In genomic region chr3:171646357-171647133, GRCh38 we compare ENCODE assay signal across 8 cellular contexts.
DNase-seq lines count a peak whose midpoint lies in the region; ATAC-seq and TF ChIP-seq lines count a peak whose summit lies in the region.

No MANE protein-coding gene starts in this region.

- no peaks in the 10 kb centered on the region for H4K20me1 ChIP-seq in H9 (ENCODE audit: control insufficient read depth, insufficient read depth, insufficient read length)

- H2BK20ac ChIP-seq in H9 (ENCODE audit: low read depth, low read length, poor library complexity, severe bottlenecking) = no peak overlapping the region

- H3K4me1 ChIP-seq in H9 (ENCODE audit: insufficient read depth, low read length) (no peaks in the 10 kb centered on the region), right lobe of liver (no peaks in the 10 kb centered on the region)

- no peaks in the 10 kb centered on the region for H3K36me3 Mint-ChIP-seq in H9 (ENCODE audit: insufficient read depth in 1 of 3, low read depth in 3 of 3)
- H3K36me3 Mint-ChIP-seq in chondrocyte (ENCODE audit: low read depth) = peaks cover 3% of the 10 kb centered on the region
- no peaks in the 10 kb centered on the region for H3K36me3 Mint-ChIP-seq in activated T-helper 2 cell treated with anti-CD3 and anti-CD28 coated beads, Interferon-gamma antibody, Interleukin-2, Interleukin-4, amounts not matched to agents 10 μg/mL and 5 μg/mL and 100 μg/mL, durations not matched to agents 14 hours and 24 hours and 36 hours (ENCODE audit: low read depth)

- peaks cover 0 to 10% (median 0%) of the 10 kb centered on the region in 4 donors for H3K36me3 ChIP-seq in right lobe of liver

- H3T11ph ChIP-seq in H9 (ENCODE audit: low read length) = no peak overlapping the region

- H3K4me3 Mint-ChIP-seq in H9 (no peak overlapping the region), chondrocyte (ENCODE audit: unreplicated experiment) (no peak overlapping the region)
- no peak overlapping the region for H3K4me3 Mint-ChIP-seq in activated T-helper 2 cell treated with anti-CD3 and anti-CD28 coated beads, Interferon-gamma antibody, Interleukin-2, Interleukin-4, amounts not matched to agents 10 μg/mL and 5 μg/mL and 100 μg/mL, durations not matched to agents 14 hours and 24 hours and 36 hours (ENCODE audit: low read depth)

- no peaks in the 10 kb centered on the region for H3K27me3 ChIP-seq in H9 (ENCODE audit: insufficient read depth, low read length)
- H3K27me3 ChIP-seq in right lobe of liver = no peaks in the 10 kb centered on the region

- no peak overlapping the region for H2AK5ac ChIP-seq in H9 (ENCODE audit: insufficient read length, low read length)

- TF ChIP-seq POLR2A in right lobe of liver (IDR thresholded peaks at IDR 0.05) = no peak

- no peak overlapping the region for H3K23ac ChIP-seq in H9 (ENCODE audit: insufficient read length, low read depth, low read length)

- intact Hi-C loops in right lobe of liver (cut with DNase I) = loop anchor here (5.0 to 10.0 kb wide), 2 partner anchors 126 to 128 kb away; no protein-coding TSS in a partner anchor
- intact Hi-C loops in activated T-helper 2 cell treated with anti-CD3 and anti-CD28 coated beads, Interferon-gamma antibody, Interleukin-2, Interleukin-4, amounts not matched to agents 10 μg/mL and 5 μg/mL and 100 μg/mL, durations not matched to agents 14 hours and 24 hours and 36 hours (cut with micrococcal nuclease) = loop anchor here (1.0 to 10.0 kb wide), 4 partner anchors 127 to 688 kb away; no protein-coding TSS in a partner anchor

- no peak overlapping the region for H3K14ac ChIP-seq in H9 (ENCODE audit: insufficient read depth, low read length)

- no peaks in the 10 kb centered on the region for H3K79me1 ChIP-seq in H9 (ENCODE audit: insufficient read depth, low read depth, low read length, poor library complexity, severe bottlenecking)

- TF ChIP-seq CTCF in H9 (conservative IDR thresholded peaks at IDR 0.05) = peak; percentile 63
- peak; percentile 85 for TF ChIP-seq CTCF in chondrocyte (IDR thresholded peaks at IDR 0.05)
- TF ChIP-seq CTCF in right lobe of liver (IDR thresholded peaks at IDR 0.05) = peak; percentile 48 to 72 (median 58)

- no peak overlapping the region for H3K27ac ChIP-seq in H9 (ENCODE audit: insufficient read length, low read depth, low read length)
- peak overlapping the region in 1 of 3 donors; percentile 18 for H3K27ac ChIP-seq in right lobe of liver

- no peak overlapping the region for H3K4me3 ChIP-seq in right lobe of liver

- H3K9me3 ChIP-seq in H9 (ENCODE audit: control insufficient read depth, low read depth, low read length) (no peaks in the 10 kb centered on the region), right lobe of liver (no peaks in the 10 kb centered on the region)

- no peak overlapping the region for H3K4me2 ChIP-seq in H9 (ENCODE audit: insufficient read depth, insufficient read length, low read length)

- DNase-seq in Caki2 (ENCODE audit: low read depth) (peak; percentile 59), H9 (no peak), NCI-H774 (lab: John Stamatoyannopoulos, UW) (peak; percentile 17), chondrocyte (ENCODE audit: low spot score) (no peak), right lobe of liver (no peak)
- no peak for DNase-seq in activated T-helper 2 cell treated with anti-CD3 and anti-CD28 coated beads, Interferon-gamma antibody, Interleukin-2, Interleukin-4, amounts not matched to agents 10 μg/mL and 5 μg/mL and 100 μg/mL, durations not matched to agents 14 hours and 24 hours and 36 hours (ENCODE audit: low spot score)

- H2BK120ac ChIP-seq in H9 (ENCODE audit: low read depth, low read length, poor library complexity, severe bottlenecking) = no peak overlapping the region

- H3K4me1 Mint-ChIP-seq in H9 (peaks cover 0 to 6% of the 10 kb centered on the region in 2 experiments; a peak in 3 of 4 replicates), chondrocyte (ENCODE audit: low read depth) (peaks cover 27% of the 10 kb centered on the region)
- no peaks in the 10 kb centered on the region for H3K4me1 Mint-ChIP-seq in activated T-helper 2 cell treated with anti-CD3 and anti-CD28 coated beads, Interferon-gamma antibody, Interleukin-2, Interleukin-4, amounts not matched to agents 10 μg/mL and 5 μg/mL and 100 μg/mL, durations not matched to agents 14 hours and 24 hours and 36 hours (ENCODE audit: low read depth)

- WGBS in H9 (ENCODE audit: extremely low coverage, insufficient read length, low lambda C conversion rate) = no CpG with 5 or more reads among the region's 4 CpGs
- 40% methylated on average over 4 of the region's 4 CpGs for WGBS in right lobe of liver (ENCODE audit: insufficient coverage, low coverage, low lambda C conversion rate, missing lambda C conversion rate)

- no peak overlapping the region for H2AFZ ChIP-seq in H9 (ENCODE audit: low read length)

- no peak overlapping the region for H4K8ac ChIP-seq in H9 (replicated peaks; ENCODE audit: insufficient read length, low read depth, low read length)

- peak; percentile 71 to 82 (median 75) for ATAC-seq in right lobe of liver
- no peak for ATAC-seq in HG03521 (IDR thresholded peaks at IDR 0.05; ENCODE audit: unreplicated experiment)
- no peak for ATAC-seq in HG03442 (IDR thresholded peaks at IDR 0.05; ENCODE audit: unreplicated experiment)

- H3K23me2 ChIP-seq in H9 (ENCODE audit: insufficient read length, low read depth, low read length, poor library complexity, severe bottlenecking) = no peaks in the 10 kb centered on the region

- H3K18ac ChIP-seq in H9 (ENCODE audit: insufficient read length, low read depth, low read length) = no peak overlapping the region

- H3K9me3 Mint-ChIP-seq in H9 = no peaks in the 10 kb centered on the region
- H3K9me3 Mint-ChIP-seq in chondrocyte (ENCODE audit: low read depth) = no peaks in the 10 kb centered on the region
- no peaks in the 10 kb centered on the region for H3K9me3 Mint-ChIP-seq in activated T-helper 2 cell treated with anti-CD3 and anti-CD28 coated beads, Interferon-gamma antibody, Interleukin-2, Interleukin-4, amounts not matched to agents 10 μg/mL and 5 μg/mL and 100 μg/mL, durations not matched to agents 14 hours and 24 hours and 36 hours

- no peaks in the 10 kb centered on the region for H3K79me2 ChIP-seq in H9 (ENCODE audit: insufficient read depth, low read length)

- no peaks in the 10 kb centered on the region for H3K27me3 Mint-ChIP-seq in H9 (ENCODE audit: low read depth)
- H3K27me3 Mint-ChIP-seq in chondrocyte (ENCODE audit: low read depth) = no peaks in the 10 kb centered on the region
- H3K27me3 Mint-ChIP-seq in activated T-helper 2 cell treated with anti-CD3 and anti-CD28 coated beads, Interferon-gamma antibody, Interleukin-2, Interleukin-4, amounts not matched to agents 10 μg/mL and 5 μg/mL and 100 μg/mL, durations not matched to agents 14 hours and 24 hours and 36 hours (ENCODE audit: low read depth) = peaks cover 3% of the 10 kb centered on the region

- in situ Hi-C loops in Caki2 (cut with HindIII; ENCODE audit: low pct_unique_long_range_greater_than_20kb, low sequenced_read_pairs) = no loop called here

- H3K56ac ChIP-seq in H9 (ENCODE audit: insufficient read length, low read depth, low read length) = no peak overlapping the region

- H4K5ac ChIP-seq in H9 (ENCODE audit: insufficient read length, low read depth, low read length) = no peak overlapping the region

- no peak overlapping the region for H2BK12ac ChIP-seq in H9 (ENCODE audit: insufficient read length, low read depth, low read length)

- no peak overlapping the region for H2BK5ac ChIP-seq in H9 (ENCODE audit: insufficient read length, low read length)

- H2BK15ac ChIP-seq in H9 (ENCODE audit: low read depth, low read length) = no peak overlapping the region

- no peak overlapping the region for H3K27ac Mint-ChIP-seq in H9
- peak overlapping the region; percentile 38 for H3K27ac Mint-ChIP-seq in chondrocyte (ENCODE audit: unreplicated experiment)
- no peak overlapping the region for H3K27ac Mint-ChIP-seq in activated T-helper 2 cell treated with anti-CD3 and anti-CD28 coated beads, Interferon-gamma antibody, Interleukin-2, Interleukin-4, amounts not matched to agents 10 μg/mL and 5 μg/mL and 100 μg/mL, durations not matched to agents 14 hours and 24 hours and 36 hours

- H3K9ac ChIP-seq in H9 (ENCODE audit: extremely low read depth, insufficient read length, low read length) = no peak overlapping the region

- no peak overlapping the region for H4K91ac ChIP-seq in H9 (ENCODE audit: insufficient read length, low read depth, low read length)

- no peak overlapping the region for H3K4ac ChIP-seq in H9 (ENCODE audit: low read depth, low read length)

Comparison
In these comparisons a context has a peak if more than half of its experiments do, and no peak if none do; other contexts are left out.
1. DNase-seq: peak in Caki2 (single experiment) and NCI-H774 (single experiment); none in H9 (single experiment), chondrocyte (single experiment), right lobe of liver (0 of 3) and activated T-helper 2 cell treated with anti-CD3 and anti-CD28 coated beads, Interferon-gamma antibody, Interleukin-2, Interleukin-4, amounts not matched to agents 10 μg/mL and 5 μg/mL and 100 μg/mL, durations not matched to agents 14 hours and 24 hours and 36 hours (single experiment).
2. ATAC-seq: peak in right lobe of liver (4 of 4); none in HG03521 (single experiment) and HG03442 (single experiment).
3. Peak in every context shown above with its lines, with median percentiles within 50 percentile points of each other: CTCF ChIP-seq.